In genomic region chr9:94213513-94214124, GRCh38 we compare ENCODE assay signal across 8 cellular contexts. TPM values are rescaled to one million over a fixed set of nuclear protein-coding genes. Genes with fewer than 3 reads are reported as not detected.
DNase-seq lines count a peak whose midpoint lies in the region; ATAC-seq and TF ChIP-seq lines count a peak whose summit lies in the region.

No MANE protein-coding gene starts in this region.

- H3K4me2 ChIP-seq in parathyroid adenoma (ENCODE audit: low read length), result no peak overlapping the region

- H3K27ac Mint-ChIP-seq in type B pancreatic cell, result peak overlapping the region; percentile 2

- H2AFZ ChIP-seq in parathyroid adenoma, result no peak overlapping the region

- ATAC-seq in HG02571 (IDR thresholded peaks at IDR 0.05; ENCODE audit: unreplicated experiment), result peak; percentile 89

- H3K9me3 ChIP-seq in parathyroid adenoma (ENCODE audit: control insufficient read depth, low read length), result no peaks in the 10 kb centered on the region

- H3K36me3 Mint-ChIP-seq in type B pancreatic cell, result no peaks in the 10 kb centered on the region

- peaks cover 3% of the 10 kb centered on the region for H3K79me2 ChIP-seq in parathyroid adenoma

- H3K36me3 ChIP-seq in parathyroid adenoma (ENCODE audit: control insufficient read depth, insufficient read depth, low read length), result no peaks in the 10 kb centered on the region

- H3K9ac ChIP-seq in parathyroid adenoma, result no peak overlapping the region

- H3K27ac ChIP-seq in parathyroid adenoma, result no peak overlapping the region

- peaks cover 5% of the 10 kb centered on the region for H3K27me3 Mint-ChIP-seq in type B pancreatic cell

- TF ChIP-seq CTCF in parathyroid adenoma (IDR thresholded peaks at IDR 0.05) (peak; percentile 58), type B pancreatic cell (conservative IDR thresholded peaks at IDR 0.05) (peak; percentile 94)

- peaks cover 4% of the 10 kb centered on the region for H3K4me1 Mint-ChIP-seq in type B pancreatic cell (ENCODE audit: unreplicated experiment)

- no peaks in the 10 kb centered on the region for H3K27me3 ChIP-seq in parathyroid adenoma (ENCODE audit: control insufficient read depth, insufficient read depth, low read length)

- no peak overlapping the region for H3K4me3 Mint-ChIP-seq in type B pancreatic cell

- H3K4me1 ChIP-seq in parathyroid adenoma, result no peaks in the 10 kb centered on the region

- DNase-seq in GM03348 (ENCODE audit: low spot score) (peak; percentile 90), NCI-H1105 (lab: John Stamatoyannopoulos, UW) (peak; percentile 78), SK-N-DZ (ENCODE audit: low spot score) (peak; percentile 76), globus pallidus (ENCODE audit: low spot score) (peak; percentile 79), type B pancreatic cell (ENCODE audit: extremely low spot score, unreplicated experiment) (no peak)
- DNase-seq in activated naive CD4-positive, alpha-beta T cell treated with Interleukin-2 at 50 U/mL for 16 hours, result peak; percentile 70

- no peaks in the 10 kb centered on the region for H3K9me3 Mint-ChIP-seq in type B pancreatic cell

- no peak overlapping the region for H3K4me3 ChIP-seq in parathyroid adenoma (ENCODE audit: low read depth, low read length)

RNA-seq across cellular contexts. Expression of gene ZNF169, which starts 45.5 kb away (rescaled TPM):
- 7.4 and 11.7 TPM in 2 replicates for polyA plus RNA-seq in SK-N-DZ (2014; cell fraction: cytosol; rRNA removed)
- polyA plus RNA-seq in SK-N-DZ (2014; cell fraction: nucleus; rRNA removed), result 20.4 and 23.7 TPM in 2 replicates
- 2.4 and 6.6 TPM in 2 replicates for total RNA-seq in type B pancreatic cell (ENCODE audit: low replicate concordance)
